Comparison of ENCODE assay signal across 24 cellular contexts in genomic region chr2:79882548-79882947, GRCh38.
"Had no signal": no experiment of that assay in that cellular context is flagged by ENCODE, and none has a peak within 500 bp of the region (broad histone marks: within the 10 kb centered on the region; RNA-seq: fewer than 3 reads in every experiment).

No MANE protein-coding gene starts in this region.

- H3K36me3 ChIP-seq: breast epithelium, Peyer's patch, SJCRH30 had no signal

- H3K4me1 ChIP-seq: breast epithelium, Peyer's patch, SJCRH30 had no signal

- H3K9me3 ChIP-seq: breast epithelium, Peyer's patch, SJCRH30, SK-N-SH had no signal

- H3K27me3 ChIP-seq: breast epithelium, Peyer's patch, SJCRH30 had no signal

- H3K4me3 ChIP-seq: breast epithelium, Peyer's patch, SJCRH30 had no signal

- DNase-seq: activated CD4-positive, alpha-beta T cell treated with anti-CD3 and anti-CD28 coated beads for 4 hours; activated CD8-positive, alpha-beta memory T cell treated with anti-CD3 and anti-CD28 coated beads, Interleukin-2, amount 50 U/mL, for 48 hours; activated CD8-positive, alpha-beta T cell treated with anti-CD3 and anti-CD28 coated beads for 36 hours; activated effector memory CD4-positive, alpha-beta T cell treated with Interleukin-2 at 50 U/mL for 16 hours; activated naive CD4-positive, alpha-beta T cell; activated T-cell treated with anti-CD3 and anti-CD28 coated beads, Interleukin-2, amount 50 U/mL, for 1 hour; aorta; caudate nucleus; KG1; NCI-H1092; NCI-H1417; NCI-H1930; NCI-H2171; NCI-H2227 treated with DMSO at 0.1 percent for 48 hours; NCI-H446 treated with DMSO at 0.1 percent for 48 hours; NCI-H526; Peyer's patch; Right ventricle myocardium superior; SJCRH30; SK-N-SH; T-helper 1 cell had no signal

- H3K9ac ChIP-seq: SK-N-SH had no signal

- H3K27ac ChIP-seq: breast epithelium, Peyer's patch, RWPE1, SJCRH30, VCaP had no signal

- H3K4me2 ChIP-seq: SK-N-SH had no signal
